ENCODE assay signal across 11 cellular contexts in the genomic region with DNA sequence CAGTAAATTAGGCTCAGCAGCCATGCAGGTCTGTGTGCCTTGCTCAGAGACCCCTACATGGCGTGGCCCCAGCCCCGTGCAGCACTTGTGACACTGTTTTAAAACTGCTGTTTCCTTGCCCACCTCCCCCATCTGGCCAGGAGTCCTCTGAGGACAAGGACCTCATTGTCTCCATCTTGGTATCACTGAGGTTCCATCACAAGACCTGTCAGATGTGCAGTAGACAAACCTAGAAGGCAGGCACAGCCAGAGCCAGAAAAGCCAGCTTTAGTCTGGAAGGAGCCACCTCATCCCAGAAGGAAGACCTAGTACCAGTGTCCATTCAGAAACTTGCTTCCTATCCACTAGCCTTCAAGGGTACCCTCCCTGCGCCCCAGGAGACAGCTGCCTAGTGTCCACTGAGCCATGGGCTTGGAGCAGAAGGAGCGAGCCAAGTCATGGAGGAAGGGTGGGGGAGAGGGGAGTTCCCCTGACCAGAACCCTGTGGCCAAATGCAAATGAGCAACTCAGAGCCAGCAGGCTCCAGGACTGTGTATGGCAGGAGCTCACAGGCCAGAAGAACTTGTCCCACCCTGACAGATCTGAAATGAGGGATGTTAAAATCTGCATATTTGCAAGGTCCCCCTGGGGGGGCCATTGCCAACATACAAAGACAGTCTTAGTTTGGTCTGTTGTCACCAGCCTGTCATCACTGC.
A peak's percentile ranks its signal among the peaks of the same experiment; 100 is the strongest.
DNase-seq lines count a peak whose midpoint lies in the region; ATAC-seq, FAIRE-seq and TF ChIP-seq lines count a peak whose summit lies in the region.
"Had no signal": no experiment of that assay in that cellular context is flagged by ENCODE, and none has a peak within 500 bp of the region (broad histone marks: within the 10 kb centered on the region; RNA-seq: fewer than 3 reads in every experiment).

No MANE protein-coding gene starts in this region.

- no peak for TF ChIP-seq POLR2A in GM12891 (IDR thresholded peaks at IDR 0.05; ENCODE audit: low read depth, low read length)

- TF ChIP-seq CTCF in mesothelial cell of epicardium (IDR thresholded peaks at IDR 0.05; ENCODE audit: unreplicated experiment), result no peak

- H3K27ac Mint-ChIP-seq in mesothelial cell of epicardium (peak overlapping the region; percentile 98), T-cell (peak overlapping the region in 1 of 2 donors; percentile 93)

- CTCF ChIA-PET in T-cell (lab: Charles Lee), result interaction anchor here (1.1 to 1.2 kb wide), 2 partner anchors 12 to 42 kb away, joined by 3 to 5 read pairs; no protein-coding TSS in a partner anchor
- CTCF ChIA-PET in HEK293T (lab: Yijun Ruan, JAX), result no interaction called here

- H3K4me3 Mint-ChIP-seq in mesothelial cell of epicardium (no peak overlapping the region), T-cell (no peak overlapping the region)

- POLR2A ChIA-PET in T-cell (lab: Charles Lee), result no interaction called here
- POLR2A ChIA-PET in HEK293T (lab: Yijun Ruan, JAX), result no interaction called here

- ATAC-seq in GM21528 (IDR thresholded peaks at IDR 0.05; ENCODE audit: low FRiP score, unreplicated experiment), result peak; percentile 75
- peak; percentile 60 for ATAC-seq in HG03558 (IDR thresholded peaks at IDR 0.05; ENCODE audit: extremely low read depth, unreplicated experiment)
- no peak for ATAC-seq in T-cell (replicated peaks in 1 of 4)

- DNase-seq in GM12891 (ENCODE audit: insufficient read length, low spot score) (no peak), mesothelial cell of epicardium (ENCODE audit: low spot score in 2 of 2, unreplicated experiment in 2 of 2) (no peak), NCI-H524 (lab: John Stamatoyannopoulos, UW) (no peak), T-cell (no peak), HEK293T (ENCODE audit: extremely low spot score) (no peak), NCI-H2196 (lab: John Stamatoyannopoulos, UW; ENCODE audit: unreplicated experiment) (no peak)
- DNase-seq: activated T-cell treated with anti-CD3 and anti-CD28 coated beads, Interleukin-2, amount 50 U/mL, for 24 hours; glutamatergic neuron; NCI-H2107 had no signal

- FAIRE-seq in GM12891 (lab: Jason Lieb, UNC), result peak; percentile 89

- H3K9me3 Mint-ChIP-seq in mesothelial cell of epicardium (no peaks in the 10 kb centered on the region), T-cell (no peaks in the 10 kb centered on the region)
- H3K9me3 Mint-ChIP-seq: activated T-cell treated with anti-CD3 and anti-CD28 coated beads, Interleukin-2, amount 50 U/mL, for 24 hours had no signal

- peaks cover 34% of the 10 kb centered on the region for H3K4me1 Mint-ChIP-seq in mesothelial cell of epicardium
- H3K4me1 Mint-ChIP-seq in T-cell, result peaks cover 12 to 23% (median 16%) of the 10 kb centered on the region in 3 donors

- H3K36me3 Mint-ChIP-seq in mesothelial cell of epicardium, result no peaks in the 10 kb centered on the region
- H3K36me3 Mint-ChIP-seq in T-cell, result no peaks in the 10 kb centered on the region

- no peaks in the 10 kb centered on the region for H3K27me3 Mint-ChIP-seq in mesothelial cell of epicardium (ENCODE audit: low read depth)
- H3K27me3 Mint-ChIP-seq in T-cell, result no peaks in the 10 kb centered on the region
- H3K27me3 Mint-ChIP-seq: activated T-cell treated with anti-CD3 and anti-CD28 coated beads, Interleukin-2, amount 50 U/mL, for 24 hours had no signal

TF ChIP-seq in GM12891, 5 proteins besides CTCF, POLR2A, EP300 and RAD21:
- TF ChIP-seq SPI1 (IDR thresholded peaks at IDR 0.05; ENCODE audit: low read depth, low read length) (no peak), POU2F2 (IDR thresholded peaks at IDR 0.05; ENCODE audit: low read depth, low read length) (peak; percentile 98), TAF1 (IDR thresholded peaks at IDR 0.05; ENCODE audit: low read depth, low read length) (no peak), POLR2AphosphoS5 (IDR thresholded peaks at IDR 0.05; ENCODE audit: low read depth, low read length) (0 out of 2 replicates have a peak, but pooled peaks have one; percentile 17), PAX5 (IDR thresholded peaks at IDR 0.05; ENCODE audit: insufficient read depth, low read length, severe bottlenecking) (no peak)

TF ChIP-seq in HEK293T, 16 proteins besides CTCF, POLR2A, EP300 and RAD21:
- TF ChIP-seq PKNOX1 (IDR thresholded peaks at IDR 0.05) (no peak), NFRKB (IDR thresholded peaks at IDR 0.05) (no peak), BHLHE40 (IDR thresholded peaks at IDR 0.05; ENCODE audit: borderline replicate concordance) (no peak), CTBP1 (IDR thresholded peaks at IDR 0.05; ENCODE audit: borderline replicate concordance) (no peak), FOXM1 (IDR thresholded peaks at IDR 0.05; ENCODE audit: borderline replicate concordance) (no peak), SUZ12 (IDR thresholded peaks at IDR 0.05) (no peak), ELF4 (IDR thresholded peaks at IDR 0.05) (no peak), L3MBTL2 (conservative IDR thresholded peaks at IDR 0.05) (no peak), FOXA1 (IDR thresholded peaks at IDR 0.05) (no peak), TARDBP (IDR thresholded peaks at IDR 0.05) (no peak), FOXK2 (IDR thresholded peaks at IDR 0.05) (no peak), ARNT (IDR thresholded peaks at IDR 0.05) (no peak), LEF1 (IDR thresholded peaks at IDR 0.05; ENCODE audit: borderline replicate concordance) (no peak), HDGF (IDR thresholded peaks at IDR 0.05; ENCODE audit: borderline replicate concordance) (no peak), SP1 (IDR thresholded peaks at IDR 0.05) (no peak), ZNF384 (IDR thresholded peaks at IDR 0.05) (no peak)

Comparison
In these comparisons a context has a peak if more than half of its experiments do, and no peak if none do; other contexts are left out.
1. ATAC-seq: peak in GM21528 (single experiment) and HG03558 (single experiment); none in T-cell (0 of 4).